In the genomic region with DNA sequence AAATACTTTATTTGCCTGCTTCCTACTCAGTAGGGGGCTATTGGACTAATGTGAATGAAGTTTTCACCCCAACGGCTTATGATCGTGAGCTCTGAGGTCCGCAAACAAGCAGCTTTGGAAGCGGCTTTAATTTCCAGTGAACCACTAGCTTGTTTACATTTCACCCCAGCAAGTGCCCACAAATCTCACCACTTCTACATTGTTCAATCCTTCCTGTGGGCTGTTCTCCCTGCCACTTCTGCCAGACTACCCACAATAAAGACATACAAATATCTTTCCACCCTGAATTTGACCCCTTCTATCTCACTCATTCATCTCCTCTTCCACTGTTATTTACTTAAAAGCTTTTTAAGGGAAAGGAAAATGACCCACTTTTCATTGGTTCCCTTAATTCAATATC, we compare ENCODE assay signal across 28 cellular contexts.
DNase-seq lines count a peak whose midpoint lies in the region; ATAC-seq and TF ChIP-seq lines count a peak whose summit lies in the region.
"Had no signal": no experiment of that assay in that cellular context is flagged by ENCODE, and none has a peak within 500 bp of the region (broad histone marks: within the 10 kb centered on the region; RNA-seq: fewer than 3 reads in every experiment).

No MANE protein-coding gene starts in this region.

- 0 out of 4 replicates have a peak, but pooled peaks cover 0 to 4% of the 10 kb centered on the region in 2 experiments for H3K36me3 ChIP-seq in HCT116 (ENCODE audit: control insufficient read depth in 1 of 2, insufficient read depth in 2 of 2, low read length in 2 of 2)
- H3K36me3 ChIP-seq in neural progenitor cell: peaks cover 5% of the 10 kb centered on the region

- peak overlapping the region; percentile 28; the same call in 1 of the 2 replicates for H3K27ac ChIP-seq in HCT116 (ENCODE audit: low read depth, low read length)
- H3K27ac ChIP-seq in neural progenitor cell: no peak overlapping the region
- H3K27ac ChIP-seq: PC-9, right atrium auricular region had no signal

- H2AFZ ChIP-seq in HCT116 (ENCODE audit: low read depth, low read length, poor library complexity, severe bottlenecking) (no peak overlapping the region), neural progenitor cell (replicated peaks) (no peak overlapping the region)
- H2AFZ ChIP-seq: PC-9 had no signal

- no peak overlapping the region for H3K4me3 ChIP-seq in HCT116 (replicated peaks in 1 of 2; ENCODE audit: low read depth in 1 of 2, low read length in 2 of 2)
- H3K4me3 ChIP-seq in neural progenitor cell: no peak overlapping the region
- H3K4me3 ChIP-seq: left ventricle myocardium inferior, PC-9, right atrium auricular region, smooth muscle cell, thyroid gland had no signal

- H3K9ac ChIP-seq in HCT116 (ENCODE audit: low read length) (no peak overlapping the region), neural progenitor cell (no peak overlapping the region)

- H3K9me3 Mint-ChIP-seq in activated CD4-positive, alpha-beta T cell treated with anti-CD3 and anti-CD28 coated beads, Interleukin-2, amount 10 ng/mL, durations not matched to agents 24 days and 14 days: no peaks in the 10 kb centered on the region
- H3K9me3 Mint-ChIP-seq in activated naive CD8-positive, alpha-beta T cell treated with anti-CD3 and anti-CD28 coated beads, Interleukin-2, amount 10 ng/mL, durations not matched to agents 7 days and 5 days: no peaks in the 10 kb centered on the region
- no peaks in the 10 kb centered on the region for H3K9me3 Mint-ChIP-seq in neural progenitor cell
- H3K9me3 Mint-ChIP-seq: activated naive CD4-positive, alpha-beta T cell treated with anti-CD3 and anti-CD28 coated beads, Interleukin-2, amount 50 U/mL, for 72 hours; CD8-positive, alpha-beta T cell; endodermal cell; neural crest cell; stimulated activated naive CD8-positive, alpha-beta T cell treated with anti-CD3 and anti-CD28 coated beads, Interleukin-15, amount 100 ng/mL, for 72 hours had no signal

- no peak for TF ChIP-seq RAD21 in HCT116 (IDR thresholded peaks at IDR 0.05; ENCODE audit: low read depth)

- CTCF ChIA-PET in HCT116 (lab: Charles Lee): interaction anchor here (0.7 kb wide), 1 partner anchor 69 kb away, joined by 3 read pairs; no protein-coding TSS in a partner anchor

- H3F3A ChIP-seq in neural progenitor cell (ENCODE audit: low read depth): no peaks in the 10 kb centered on the region

- H3K4me1 Mint-ChIP-seq in activated CD4-positive, alpha-beta T cell treated with anti-CD3 and anti-CD28 coated beads, Interleukin-2, amount 10 ng/mL, durations not matched to agents 24 days and 14 days: peaks cover 24% of the 10 kb centered on the region
- H3K4me1 Mint-ChIP-seq in activated naive CD8-positive, alpha-beta T cell treated with anti-CD3 and anti-CD28 coated beads, Interleukin-2, amount 10 ng/mL, durations not matched to agents 7 days and 5 days: peaks cover 25% of the 10 kb centered on the region
- H3K4me1 Mint-ChIP-seq in neural progenitor cell: peaks cover 30% of the 10 kb centered on the region

- H3K27me3 Mint-ChIP-seq in activated CD4-positive, alpha-beta T cell treated with anti-CD3 and anti-CD28 coated beads, Interleukin-2, amount 10 ng/mL, durations not matched to agents 24 days and 14 days: no peaks in the 10 kb centered on the region
- peaks cover 17% of the 10 kb centered on the region for H3K27me3 Mint-ChIP-seq in activated naive CD8-positive, alpha-beta T cell treated with anti-CD3 and anti-CD28 coated beads, Interleukin-2, amount 10 ng/mL, durations not matched to agents 7 days and 5 days
- H3K27me3 Mint-ChIP-seq in neural progenitor cell (ENCODE audit: insufficient read depth, low read depth): peaks cover 3% of the 10 kb centered on the region

- H4K20me1 ChIP-seq in HCT116 (ENCODE audit: insufficient read depth): no peaks in the 10 kb centered on the region; the same call in 1 of the 2 replicates
- peaks cover 9% of the 10 kb centered on the region for H4K20me1 ChIP-seq in neural progenitor cell (ENCODE audit: low read depth)

- no peak for TF ChIP-seq POLR2A in HCT116 (IDR thresholded peaks at IDR 0.05; ENCODE audit: borderline replicate concordance, extremely low read depth, insufficient read depth, insufficient read length)

- peaks cover 21 to 30% of the 10 kb centered on the region in 2 experiments for H3K4me1 ChIP-seq in HCT116 (ENCODE audit: control insufficient read depth in 1 of 2, insufficient read depth in 2 of 2, low read length in 2 of 2)
- peaks cover 19% of the 10 kb centered on the region for H3K4me1 ChIP-seq in neural progenitor cell

- POLR2A ChIA-PET in HCT116 (lab: Charles Lee): no interaction called here
- POLR2A ChIA-PET in activated naive CD8-positive, alpha-beta T cell treated with anti-CD3 and anti-CD28 coated beads, Interleukin-2, amount 10 ng/mL, durations not matched to agents 7 days and 5 days (lab: Charles Lee): no interaction called here

- no peak for TF ChIP-seq CTCF in HCT116 (IDR thresholded peaks at IDR 0.05 in 2 of 3, conservative IDR thresholded peaks at IDR 0.05 in 1 of 3; ENCODE audit: borderline replicate concordance in 1 of 3, insufficient read depth in 1 of 3, low read depth in 2 of 3, low read length in 2 of 3)
- TF ChIP-seq CTCF in neural progenitor cell (IDR thresholded peaks at IDR 0.05): no peak

- BruUV-seq in HCT116 (replicated peaks; lab: Mats Ljungman, UMichigan): no TSS peak

- H3K27me3 ChIP-seq in HCT116 (ENCODE audit: insufficient read depth, low read length): no peaks in the 10 kb centered on the region
- H3K27me3 ChIP-seq in neural progenitor cell: no peaks in the 10 kb centered on the region
- H3K27me3 ChIP-seq: right atrium auricular region, thyroid gland had no signal

- no peak for DNase-seq in activated CD4-positive, alpha-beta T cell treated with anti-CD3 and anti-CD28 coated beads, Interleukin-2, amount 10 ng/mL, durations not matched to agents 24 days and 14 days
- DNase-seq in activated CD4-positive, alpha-beta T cell treated with anti-CD3 and anti-CD28 coated beads, Interleukin-2, amount 50 U/mL, for 4 hours: no peak
- DNase-seq in HCT116 (ENCODE audit: low read depth, low spot score): no peak
- DNase-seq in activated naive CD8-positive, alpha-beta T cell treated with anti-CD3 and anti-CD28 coated beads, Interleukin-2, amount 10 ng/mL, durations not matched to agents 7 days and 5 days: no peak
- no peak for DNase-seq in neural progenitor cell (ENCODE audit: low spot score)
- DNase-seq in NCI-H524 (lab: John Stamatoyannopoulos, UW): no peak
- no peak for DNase-seq in midbrain (lab: John Stamatoyannopoulos, UW)
- DNase-seq in DMS 273 treated with DMSO at 0.1 percent for 48 hours (lab: John Stamatoyannopoulos, UW): no peak
- DNase-seq: activated CD8-positive, alpha-beta memory T cell treated with anti-CD3 and anti-CD28 coated beads for 24 hours; activated T-cell treated with anti-CD3 and anti-CD28 coated beads for 4 hours; AML-193; aorta; CD8-positive, alpha-beta T cell; endodermal cell; left ventricle myocardium inferior; mesenchymal stem cell; NCI-H2171; NCI-H524 treated with DMSO at 0.1 percent for 48 hours; PC-9; stimulated activated CD4-positive, alpha-beta T cell treated with anti-CD3 and anti-CD28 coated beads, Interleukin-1b, Interleukin-23, amount 100 ng/mL, for 48 hours; stimulated activated CD8-positive, alpha-beta memory T cell treated with anti-CD3 and anti-CD28 coated beads, Interleukin-4, amount 100 ng/mL, for 48 hours; stimulated activated naive CD8-positive, alpha-beta T cell treated with anti-CD3 and anti-CD28 coated beads, Interleukin-15, amount 100 ng/mL, for 72 hours; thyroid gland had no signal

- no peak overlapping the region for H3K27ac Mint-ChIP-seq in activated CD4-positive, alpha-beta T cell treated with anti-CD3 and anti-CD28 coated beads, Interleukin-2, amount 10 ng/mL, durations not matched to agents 24 days and 14 days
- peak overlapping the region; percentile 33 for H3K27ac Mint-ChIP-seq in activated naive CD8-positive, alpha-beta T cell treated with anti-CD3 and anti-CD28 coated beads, Interleukin-2, amount 10 ng/mL, durations not matched to agents 7 days and 5 days
- H3K27ac Mint-ChIP-seq in neural progenitor cell: peak overlapping the region; percentile 4
- H3K27ac Mint-ChIP-seq: activated naive CD4-positive, alpha-beta T cell treated with anti-CD3 and anti-CD28 coated beads, Interleukin-2, amount 50 U/mL, for 72 hours; CD8-positive, alpha-beta T cell; endodermal cell had no signal

- RAD21 ChIA-PET in HCT116 (lab: Charles Lee; ENCODE audit: low non-redundant PET in 1 of 2, low total read pairs in 2 of 2, uncharacterized antibody in 2 of 2, unreplicated experiment in 2 of 2): interaction anchor here (0.7 to 1.0 kb wide), 2 partner anchors 102 to 103 kb away, joined by 3 read pairs; no protein-coding TSS in a partner anchor

- H3K9me3 ChIP-seq in HCT116 (ENCODE audit: control insufficient read depth in 1 of 2, insufficient read depth in 1 of 2, low read depth in 1 of 2, low read length in 2 of 2) (no peaks in the 10 kb centered on the region), neural progenitor cell (ENCODE audit: low read depth) (no peaks in the 10 kb centered on the region)
- H3K9me3 ChIP-seq: left ventricle myocardium inferior, right atrium auricular region, thyroid gland had no signal

- peak overlapping the region; percentile 68 for H3K4me2 ChIP-seq in HCT116 (ENCODE audit: low read length)
- H3K4me2 ChIP-seq in neural progenitor cell: no peak overlapping the region
- H3K4me2 ChIP-seq: PC-9, smooth muscle cell had no signal

- H3K9me2 ChIP-seq in HCT116 (ENCODE audit: insufficient read depth): no peaks in the 10 kb centered on the region

- intact Hi-C loops in activated CD4-positive, alpha-beta T cell treated with anti-CD3 and anti-CD28 coated beads, Interleukin-2, amount 10 ng/mL, durations not matched to agents 24 days and 14 days (cut with micrococcal nuclease): no loop called here
- intact Hi-C loops in HCT116 (cut with micrococcal nuclease): loop anchor here (2.0 kb wide), 1 partner anchor 76 kb away; no protein-coding TSS in a partner anchor

- peak overlapping the region; percentile 49 for H3K4me3 Mint-ChIP-seq in activated CD4-positive, alpha-beta T cell treated with anti-CD3 and anti-CD28 coated beads, Interleukin-2, amount 10 ng/mL, durations not matched to agents 24 days and 14 days
- peak overlapping the region; percentile 79 for H3K4me3 Mint-ChIP-seq in activated naive CD8-positive, alpha-beta T cell treated with anti-CD3 and anti-CD28 coated beads, Interleukin-2, amount 10 ng/mL, durations not matched to agents 7 days and 5 days
- no peak overlapping the region for H3K4me3 Mint-ChIP-seq in neural progenitor cell
- H3K4me3 Mint-ChIP-seq: CD8-positive, alpha-beta T cell; endodermal cell; neural crest cell had no signal

- H3K79me2 ChIP-seq in HCT116 (ENCODE audit: insufficient read depth, low read length) (no peaks in the 10 kb centered on the region), neural progenitor cell (ENCODE audit: low read depth) (no peaks in the 10 kb centered on the region)

- H3K36me3 Mint-ChIP-seq in activated CD4-positive, alpha-beta T cell treated with anti-CD3 and anti-CD28 coated beads, Interleukin-2, amount 10 ng/mL, durations not matched to agents 24 days and 14 days (ENCODE audit: low read depth): no peaks in the 10 kb centered on the region
- H3K36me3 Mint-ChIP-seq in activated naive CD8-positive, alpha-beta T cell treated with anti-CD3 and anti-CD28 coated beads, Interleukin-2, amount 10 ng/mL, durations not matched to agents 7 days and 5 days: no peaks in the 10 kb centered on the region
- peaks cover 51% of the 10 kb centered on the region for H3K36me3 Mint-ChIP-seq in neural progenitor cell
- H3K36me3 Mint-ChIP-seq: activated naive CD4-positive, alpha-beta T cell treated with anti-CD3 and anti-CD28 coated beads, Interleukin-2, amount 50 U/mL, for 72 hours; CD8-positive, alpha-beta T cell had no signal

- no peak for ATAC-seq in HCT116
- ATAC-seq in activated naive CD8-positive, alpha-beta T cell treated with anti-CD3 and anti-CD28 coated beads, Interleukin-2, amount 10 ng/mL, durations not matched to agents 7 days and 5 days (ENCODE audit: low read depth): peak; percentile 16
- ATAC-seq: CD8-positive, alpha-beta T cell; esophagus mucosa had no signal
